Comparison of ENCODE assay signal across 19 cellular contexts in the genomic region with DNA sequence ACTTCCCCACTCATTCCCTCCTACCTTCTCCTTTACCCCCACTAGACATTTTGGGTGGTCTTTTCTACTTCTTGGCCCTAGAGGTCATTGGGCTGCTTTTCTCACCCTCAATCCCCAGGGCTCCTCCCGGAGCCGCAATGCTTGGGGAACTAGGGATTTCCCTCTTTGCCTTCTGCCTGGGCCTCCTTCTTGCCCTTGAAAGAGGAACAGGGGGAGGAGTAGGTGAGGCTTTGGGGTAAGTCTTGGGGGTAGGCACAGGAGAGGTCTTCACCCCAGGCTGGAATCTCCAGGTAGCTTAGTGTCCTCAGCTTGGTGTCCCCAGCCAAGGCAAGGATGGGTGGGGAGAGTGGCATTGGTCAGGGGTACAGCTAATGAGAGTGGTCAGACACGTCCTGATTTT. TPM values are rescaled to one million over a fixed set of nuclear protein-coding genes. Genes with fewer than 3 reads are reported as not detected.
"Had no signal": no experiment of that assay in that cellular context is flagged by ENCODE, and none has a peak within 500 bp of the region (broad histone marks: within the 10 kb centered on the region; RNA-seq: fewer than 3 reads in every experiment).

No MANE protein-coding gene starts in this region.

- ATAC-seq: activated CD8-positive, alpha-beta memory T cell treated with anti-CD3 and anti-CD28 coated beads, Interleukin-2, amount 10 ng/mL, durations not matched to agents 7 days and 5 days; esophagus mucosa; natural killer cell; right cardiac atrium had no signal

- H3K36me3 ChIP-seq: cardiac muscle cell, left ventricle myocardium inferior, thoracic aorta had no signal

- H3K4me3 ChIP-seq: cardiac muscle cell, left ventricle myocardium inferior, smooth muscle cell, thoracic aorta had no signal

- H3K27ac Mint-ChIP-seq: activated CD4-positive, alpha-beta memory T cell treated with anti-CD3 and anti-CD28 coated beads for 36 hours; natural killer cell had no signal

- H3K9me3 ChIP-seq: thoracic aorta had no signal

- H3K36me3 Mint-ChIP-seq: natural killer cell had no signal

- FAIRE-seq: endometrium, kidney had no signal

- H3K27me3 ChIP-seq: cardiac muscle cell had no signal

- H3K27ac ChIP-seq: cardiac muscle cell, left ventricle myocardium inferior, thoracic aorta had no signal

- H3K4me3 Mint-ChIP-seq: activated CD4-positive, alpha-beta memory T cell treated with anti-CD3 and anti-CD28 coated beads for 36 hours; activated CD8-positive, alpha-beta memory T cell treated with anti-CD3 and anti-CD28 coated beads, Interleukin-2, amount 10 ng/mL, durations not matched to agents 7 days and 5 days; natural killer cell had no signal

- H3K27me3 Mint-ChIP-seq: activated CD4-positive, alpha-beta memory T cell treated with anti-CD3 and anti-CD28 coated beads for 36 hours; activated CD8-positive, alpha-beta memory T cell treated with anti-CD3 and anti-CD28 coated beads, Interleukin-2, amount 10 ng/mL, durations not matched to agents 7 days and 5 days had no signal

- DNase-seq: activated CD4-positive, alpha-beta memory T cell treated with anti-CD3 and anti-CD28 coated beads for 36 hours; activated CD4-positive, alpha-beta T cell treated with anti-CD3 and anti-CD28 coated beads for 1 hour; activated naive CD4-positive, alpha-beta T cell treated with anti-CD3 and anti-CD28 coated beads, Interleukin-2, amount 50 U/mL, for 16 hours; activated T-cell treated with anti-CD3 and anti-CD28 coated beads, Interleukin-2, amount 50 U/mL, for 1 hour; hippocampal formation; kidney; left ventricle myocardium inferior; mesendoderm; natural killer cell; nucleus accumbens; right cardiac atrium; SW 1271 had no signal

- H3K4me2 ChIP-seq: smooth muscle cell had no signal

RNA-seq across cellular contexts. Expression of gene EPS8L3, which starts 56.2 kb away (rescaled TPM):
- total RNA-seq: activated CD4-positive, alpha-beta memory T cell treated with anti-CD3 and anti-CD28 coated beads for 36 hours; activated CD8-positive, alpha-beta memory T cell treated with anti-CD3 and anti-CD28 coated beads, Interleukin-2, amount 10 ng/mL, durations not matched to agents 7 days and 5 days; cardiac muscle cell; esophagus mucosa; glomerular endothelial cell; right cardiac atrium; smooth muscle cell had no signal
- polyA plus RNA-seq: right cardiac atrium, smooth muscle cell had no signal
